Comparison of ENCODE assay signal across 1 cellular context in genomic region chr9:99285965-99286364, GRCh38.
TF ChIP-seq lines count a peak whose summit lies in the region.

No MANE protein-coding gene starts in this region.

TF ChIP-seq in IMR-90, 13 proteins besides CTCF, POLR2A, EP300 and RAD21 (continued from another document):
- no peak for TF ChIP-seq ELK1 (IDR thresholded peaks at IDR 0.05; ENCODE audit: borderline replicate concordance, low read depth, low read length)
